In genomic region chr2:189698020-189698887, GRCh38 we compare ENCODE assay signal across 8 cellular contexts. TPM values are rescaled to one million over a fixed set of nuclear protein-coding genes. Genes with fewer than 3 reads are reported as not detected.
DNase-seq lines count a peak whose midpoint lies in the region; ATAC-seq, FAIRE-seq and TF ChIP-seq lines count a peak whose summit lies in the region.

No MANE protein-coding gene starts in this region.

- H3K9me3 ChIP-seq in SJCRH30 (replicated peaks): no peaks in the 10 kb centered on the region
- no peaks in the 10 kb centered on the region for H3K9me3 ChIP-seq in tibial nerve

- peak; percentile 76 for ATAC-seq in HG03442 (IDR thresholded peaks at IDR 0.05; ENCODE audit: unreplicated experiment)

- DNase-seq in AG04449 (ENCODE audit: low read depth, low spot score): no peak
- DNase-seq in SJCRH30: peak; percentile 60 to 78
- peak; percentile 47 to 74 for DNase-seq in cerebellar nuclear complex (lab: John Stamatoyannopoulos, UW)
- DNase-seq in kidney glomerular epithelial cell (lab: John Stamatoyannopoulos, UW): peak; percentile 51
- peak in 1 of 2 donors; percentile 88 for DNase-seq in tibial nerve (ENCODE audit: low spot score in 2 of 2)
- DNase-seq in occipital lobe (lab: John Stamatoyannopoulos, UW): no peak

- TF ChIP-seq CTCF in AG04449 (IDR thresholded peaks at IDR 0.05; ENCODE audit: insufficient read depth, low read length, missing control alignments) (peak; percentile 11), tibial nerve (IDR thresholded peaks at IDR 0.05) (peak; percentile 40 to 63 (median 57))

- 30 to 36% methylated on average over 6 of the region's 6 CpGs for WGBS in tibial nerve, 2 donors

- no peaks in the 10 kb centered on the region for H3K27me3 ChIP-seq in SJCRH30
- H3K27me3 ChIP-seq in tibial nerve: no peaks in the 10 kb centered on the region

- FAIRE-seq in G401.6 (lab: Jason Lieb, UNC): peak; percentile 95

- H3K4me3 ChIP-seq in AG04449 (ENCODE audit: low read depth, low read length) (no peak overlapping the region), SJCRH30 (no peak overlapping the region), tibial nerve (no peak overlapping the region)

- H3K4me1 ChIP-seq in SJCRH30 (no peaks in the 10 kb centered on the region), tibial nerve (peaks cover 0 to 6% (median 0%) of the 10 kb centered on the region in 4 donors)

- H3K27ac ChIP-seq in SJCRH30 (no peak overlapping the region), tibial nerve (peak overlapping the region in 1 of 4 donors; percentile 29)

- CTCF ChIA-PET in AG04449 (lab: Yijun Ruan, JAX): interaction anchor here (0.7 to 5.3 kb wide), 17 partner anchors 9 to 63 kb away, joined by 3 to 122 read pairs (median 5); partner anchors contain the start of genes ANKAR and ASNSD1

- TF ChIP-seq EP300 in tibial nerve (IDR thresholded peaks at IDR 0.05): no peak

- POLR2A ChIA-PET in AG04449 (lab: Yijun Ruan, JAX): no interaction called here

- no peaks in the 10 kb centered on the region; the same call in 1 of the 2 replicates for H3K36me3 ChIP-seq in SJCRH30
- H3K36me3 ChIP-seq in tibial nerve: peaks cover 0 to 21% (median 0%) of the 10 kb centered on the region in 3 donors

- no peak for TF ChIP-seq POLR2A in tibial nerve (IDR thresholded peaks at IDR 0.05)

RNA-seq across cellular contexts. Expression of gene ANKAR, which starts 23.8 kb away (rescaled TPM):
- total RNA-seq in SJCRH30 (2014; rRNA removed; shearing (Covaris generic)): 9.5 and 13.5 TPM in 2 replicates
- total RNA-seq in tibial nerve: 10 to 100 TPM; 14.9 to 38.8 (median 27.8) TPM
- total RNA-seq in occipital lobe: 55.4 TPM

RNA-seq across cellular contexts. Expression of gene ASNSD1, which starts 37.0 kb away (rescaled TPM):
- 165 and 177 TPM in 2 replicates for total RNA-seq in SJCRH30 (2014; rRNA removed; shearing (Covaris generic))
- total RNA-seq in tibial nerve (10 to 100 TPM; 42.6 to 66.6 (median 53.4) TPM), occipital lobe (137 TPM)

Comparison
In these comparisons a context has a peak if more than half of its experiments do, and no peak if none do; other contexts are left out.
1. DNase-seq: peak in SJCRH30 (2 of 2), cerebellar nuclear complex (2 of 2) and kidney glomerular epithelial cell (single experiment); none in AG04449 (single experiment) and occipital lobe (single experiment).